ENCODE assay signal across 8 cellular contexts in the genomic region with DNA sequence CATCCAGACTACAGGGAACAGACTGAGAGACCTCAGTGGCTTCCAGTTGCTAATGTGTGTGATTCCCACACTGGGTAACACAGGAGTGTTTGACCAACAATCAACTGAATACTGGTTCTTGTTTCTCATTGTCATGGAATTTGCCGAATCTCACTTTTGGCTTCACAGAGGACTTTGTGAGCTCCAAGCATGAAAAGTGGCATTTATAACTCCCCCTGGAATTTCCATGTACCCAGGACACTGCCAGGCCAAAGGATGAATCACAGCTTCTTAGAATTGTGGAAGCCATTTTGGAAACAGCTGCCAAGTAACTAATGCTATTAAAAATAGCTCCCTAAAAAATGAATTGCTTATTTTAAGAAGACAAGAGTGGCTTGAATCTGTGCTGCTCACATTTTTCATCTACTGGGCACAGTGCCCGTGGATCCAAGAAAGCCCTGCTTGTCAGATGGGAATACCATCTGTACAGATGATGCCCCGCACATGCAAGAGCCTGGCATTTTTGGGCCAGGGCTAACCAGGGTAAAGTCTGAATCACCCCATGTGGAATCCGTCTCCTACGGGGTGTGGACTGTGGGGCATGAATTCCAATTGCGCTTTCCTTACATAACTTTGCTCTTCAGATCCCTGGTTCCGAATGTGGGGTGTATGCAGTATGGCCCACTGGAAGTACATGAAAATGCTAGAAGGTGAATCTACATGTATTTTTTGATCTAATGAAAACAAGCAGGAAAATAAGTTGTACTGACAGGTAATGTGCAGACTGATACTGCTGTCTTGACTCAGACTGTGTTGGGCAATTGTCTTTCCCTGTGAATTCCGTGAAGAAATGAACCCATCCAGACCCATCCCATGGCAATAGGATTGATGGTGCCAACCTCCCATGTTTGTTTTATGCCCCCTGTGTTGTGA.
DNase-seq lines count a peak whose midpoint lies in the region; ATAC-seq and TF ChIP-seq lines count a peak whose summit lies in the region.

No MANE protein-coding gene starts in this region.

- H3K27me3 ChIP-seq in adipocyte (replicated peaks; ENCODE audit: control insufficient read depth, insufficient read depth, low read length) (no peaks in the 10 kb centered on the region), prostate gland (replicated peaks; ENCODE audit: insufficient read depth) (no peaks in the 10 kb centered on the region)
- no peaks in the 10 kb centered on the region for H3K27me3 ChIP-seq in CD4-positive, alpha-beta memory T cell (ENCODE audit: insufficient read depth, low read length)

- peaks cover 2 to 8% of the 10 kb centered on the region in 2 donors for H3K27me3 Mint-ChIP-seq in CD4-positive, alpha-beta memory T cell

- H3K36me3 Mint-ChIP-seq in CD4-positive, alpha-beta memory T cell, result no peaks in the 10 kb centered on the region

- H3K4me3 Mint-ChIP-seq in CD4-positive, alpha-beta memory T cell, result no peak overlapping the region

- H3K4me1 ChIP-seq in adipocyte (ENCODE audit: control insufficient read depth, insufficient read depth, low read length) (peaks cover 18% of the 10 kb centered on the region), prostate gland (replicated peaks) (no peaks in the 10 kb centered on the region)
- H3K4me1 ChIP-seq in CD4-positive, alpha-beta memory T cell (ENCODE audit: insufficient read depth, low read length), result no peaks in the 10 kb centered on the region

- H3K27ac ChIP-seq in prostate gland, result no peak overlapping the region
- no peak overlapping the region for H3K27ac ChIP-seq in CD4-positive, alpha-beta memory T cell (ENCODE audit: low read depth, low read length)

- CTCF ChIA-PET in CD4-positive, alpha-beta memory T cell (lab: Charles Lee; ENCODE audit: partially characterized antibody), result no interaction called here

- H3K36me3 ChIP-seq in adipocyte (ENCODE audit: control insufficient read depth, insufficient read depth, low read length, severe bottlenecking) (no peaks in the 10 kb centered on the region), prostate gland (no peaks in the 10 kb centered on the region)
- H3K36me3 ChIP-seq in CD4-positive, alpha-beta memory T cell (ENCODE audit: insufficient read depth, low read length), result no peaks in the 10 kb centered on the region

- TF ChIP-seq POLR2A in prostate gland (IDR thresholded peaks at IDR 0.05), result no peak

- intact Hi-C loops in prostate gland (cut with DNase I), result loop anchor here (5.0 to 10.0 kb wide), 2 partner anchors 152 to 490 kb away; a partner anchor contains a TSS
- intact Hi-C loops in CD4-positive, alpha-beta memory T cell (cut with micrococcal nuclease), result no loop called here

- TF ChIP-seq CTCF in prostate gland (IDR thresholded peaks at IDR 0.05), result no peak

- WGBS in prostate gland, result 48% methylated on average over 8 of the region's 8 CpGs

- H3K4me1 Mint-ChIP-seq in CD4-positive, alpha-beta memory T cell, result no peaks in the 10 kb centered on the region

- H3K9me3 ChIP-seq in adipocyte (ENCODE audit: control insufficient read depth, low read length), result peaks cover 6% of the 10 kb centered on the region
- no peaks in the 10 kb centered on the region for H3K9me3 ChIP-seq in prostate gland
- no peaks in the 10 kb centered on the region for H3K9me3 ChIP-seq in CD4-positive, alpha-beta memory T cell (ENCODE audit: control insufficient read depth in 1 of 2, low read length in 2 of 2)

- no peak overlapping the region for H3K9ac ChIP-seq in adipocyte (ENCODE audit: low read length)

- no peak for ATAC-seq in GM19035 (IDR thresholded peaks at IDR 0.05; ENCODE audit: unreplicated experiment)

- H3K27ac Mint-ChIP-seq in CD4-positive, alpha-beta memory T cell, result no peak overlapping the region

- DNase-seq in Daoy (ENCODE audit: low read depth) (peak; percentile 88), adipocyte (ENCODE audit: low read depth) (peak; percentile 75), glomerular visceral epithelial cell (ENCODE audit: extremely low spot score) (peak; percentile 71), prostate gland (ENCODE audit: low spot score) (peak; percentile 21), SKM-1 (lab: John Stamatoyannopoulos, UW; ENCODE audit: unreplicated experiment) (no peak), NCI-H748 (lab: John Stamatoyannopoulos, UW; ENCODE audit: unreplicated experiment) (no peak)
- no peak for DNase-seq in CD4-positive, alpha-beta memory T cell

- H3K9me3 Mint-ChIP-seq in CD4-positive, alpha-beta memory T cell, result peaks cover 2 to 16% (median 4%) of the 10 kb centered on the region in 8 donors

- H3K4me3 ChIP-seq in adipocyte (ENCODE audit: low read length) (no peak overlapping the region), prostate gland (no peak overlapping the region)
- no peak overlapping the region for H3K4me3 ChIP-seq in CD4-positive, alpha-beta memory T cell (ENCODE audit: low read length in 2 of 2)

- POLR2A ChIA-PET in CD4-positive, alpha-beta memory T cell (lab: Charles Lee; ENCODE audit: partially characterized antibody), result no interaction called here

Comparison
In these comparisons a context has a peak if more than half of its experiments do, and no peak if none do; other contexts are left out.
1. DNase-seq: peak in Daoy (single experiment), adipocyte (single experiment), glomerular visceral epithelial cell (single experiment) and prostate gland (single experiment); none in SKM-1 (single experiment), CD4-positive, alpha-beta memory T cell (0 of 5) and NCI-H748 (single experiment).